ENCODE assay signal across 1 cellular context in the genomic region with DNA sequence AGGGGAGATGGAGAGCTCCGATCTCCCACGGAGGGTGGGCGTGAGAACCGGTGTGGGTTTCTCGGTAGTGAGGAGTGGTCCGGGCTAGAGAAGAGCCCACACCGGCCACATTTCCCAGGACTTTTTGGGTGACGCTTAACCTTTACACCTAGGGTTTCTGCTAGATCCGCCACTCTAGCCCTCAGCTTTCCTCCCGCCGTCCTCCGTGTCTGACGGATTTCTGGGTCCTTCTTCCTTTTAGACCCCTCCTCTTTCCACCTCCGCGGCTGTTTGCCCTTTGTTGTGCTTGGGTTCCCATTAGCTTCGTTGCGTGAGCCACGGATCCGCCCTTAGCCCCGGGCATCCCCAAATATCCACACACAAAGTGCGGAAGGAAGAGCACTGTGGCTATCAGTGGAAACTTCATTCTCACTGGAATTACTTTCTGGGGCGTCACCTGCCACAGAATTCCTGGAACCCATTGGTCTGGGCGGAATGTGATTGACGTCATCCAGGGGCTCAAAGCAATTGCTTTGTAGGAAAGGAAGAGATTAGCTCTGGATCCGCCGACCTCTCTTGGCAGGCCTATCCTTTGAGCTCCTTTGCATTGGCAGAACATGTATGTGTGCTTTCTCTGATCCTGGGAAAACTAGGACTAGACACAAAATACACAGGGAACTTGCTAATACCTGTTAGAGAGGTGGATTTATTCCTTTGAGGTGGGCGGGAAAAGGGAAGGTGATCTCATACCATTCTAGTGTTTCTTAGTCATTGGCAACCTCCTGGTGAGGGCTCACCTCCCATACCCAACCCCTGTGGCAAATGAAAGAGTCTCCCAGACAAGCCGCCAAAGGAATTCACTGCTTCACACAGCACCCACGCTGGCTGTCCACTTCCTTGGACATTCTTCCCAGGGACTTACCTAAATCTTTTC.
A peak's percentile ranks its signal among the peaks of the same experiment; 100 is the strongest.
TF ChIP-seq lines count a peak whose summit lies in the region.

No MANE protein-coding gene starts in this region.

TF ChIP-seq in HepG2, 621 proteins besides CTCF, POLR2A, EP300 and RAD21 (continued from another document and continues in another):
- TF ChIP-seq, protein P1, sequence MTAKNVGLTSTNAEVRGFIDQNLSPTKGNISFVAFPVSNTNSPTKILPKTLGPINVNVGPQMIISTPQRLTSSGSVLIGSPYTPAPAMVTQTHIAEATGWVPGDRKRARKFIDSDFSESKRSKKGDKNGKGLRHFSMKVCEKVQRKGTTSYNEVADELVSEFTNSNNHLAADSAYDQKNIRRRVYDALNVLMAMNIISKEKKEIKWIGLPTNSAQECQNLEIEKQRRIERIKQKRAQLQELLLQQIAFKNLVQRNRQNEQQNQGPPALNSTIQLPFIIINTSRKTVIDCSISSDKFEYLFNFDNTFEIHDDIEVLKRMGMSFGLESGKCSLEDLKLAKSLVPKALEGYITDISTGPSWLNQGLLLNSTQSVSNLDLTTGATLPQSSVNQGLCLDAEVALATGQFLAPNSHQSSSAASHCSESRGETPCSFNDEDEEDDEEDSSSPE (CRISPR knock-in tag; IDR thresholded peaks at IDR 0.05) = no peak
- no peak for TF ChIP-seq MAZ (IDR thresholded peaks at IDR 0.05; ENCODE audit: borderline replicate concordance, low read depth, low read length)
- TF ChIP-seq MAZ (CRISPR knock-in tag; IDR thresholded peaks at IDR 0.05; ENCODE audit: low read depth) = no peak
- TF ChIP-seq BCL6 (CRISPR knock-in tag; IDR thresholded peaks at IDR 0.05) = peak; percentile 14; the same call in 1 of the 2 replicates
- TF ChIP-seq, protein P2, sequence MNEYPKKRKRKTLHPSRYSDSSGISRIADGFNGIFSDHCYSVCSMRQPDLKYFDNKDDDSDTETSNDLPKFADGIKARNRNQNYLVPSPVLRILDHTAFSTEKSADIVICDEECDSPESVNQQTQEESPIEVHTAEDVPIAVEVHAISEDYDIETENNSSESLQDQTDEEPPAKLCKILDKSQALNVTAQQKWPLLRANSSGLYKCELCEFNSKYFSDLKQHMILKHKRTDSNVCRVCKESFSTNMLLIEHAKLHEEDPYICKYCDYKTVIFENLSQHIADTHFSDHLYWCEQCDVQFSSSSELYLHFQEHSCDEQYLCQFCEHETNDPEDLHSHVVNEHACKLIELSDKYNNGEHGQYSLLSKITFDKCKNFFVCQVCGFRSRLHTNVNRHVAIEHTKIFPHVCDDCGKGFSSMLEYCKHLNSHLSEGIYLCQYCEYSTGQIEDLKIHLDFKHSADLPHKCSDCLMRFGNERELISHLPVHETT (CRISPR knock-in tag; conservative IDR thresholded peaks at IDR 0.05) = 0 out of 2 replicates have a peak, but pooled peaks have one; percentile 5
- 0 out of 2 replicates have a peak, but pooled peaks have one; percentile 6 for TF ChIP-seq ZBTB20 (CRISPR knock-in tag; IDR thresholded peaks at IDR 0.05; ENCODE audit: borderline replicate concordance, low read depth)
- TF ChIP-seq ZNF761 (CRISPR knock-in tag; conservative IDR thresholded peaks at IDR 0.05) = no peak
- TF ChIP-seq, protein P3, sequence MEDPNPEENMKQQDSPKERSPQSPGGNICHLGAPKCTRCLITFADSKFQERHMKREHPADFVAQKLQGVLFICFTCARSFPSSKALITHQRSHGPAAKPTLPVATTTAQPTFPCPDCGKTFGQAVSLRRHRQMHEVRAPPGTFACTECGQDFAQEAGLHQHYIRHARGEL (CRISPR knock-in tag; IDR thresholded peaks at IDR 0.05) = no peak
- peak; percentile 51; the same call in 1 of the 2 replicates for TF ChIP-seq CREM (IDR thresholded peaks at IDR 0.05)
- TF ChIP-seq CREM (CRISPR knock-in tag; IDR thresholded peaks at IDR 0.05) = no peak
- TF ChIP-seq ZBTB7A (CRISPR knock-in tag; IDR thresholded peaks at IDR 0.05) = 0 out of 2 replicates have a peak, but pooled peaks have one; percentile 11
- 0 out of 2 replicates have a peak, but pooled peaks have one; percentile 5 for TF ChIP-seq ZNF616 (CRISPR knock-in tag; IDR thresholded peaks at IDR 0.05; ENCODE audit: low read depth)
- TF ChIP-seq FLYWCH1 (CRISPR knock-in tag; IDR thresholded peaks at IDR 0.05) = no peak
- TF ChIP-seq NFYB (CRISPR knock-in tag; IDR thresholded peaks at IDR 0.05) = peak; percentile 32; the same call in 1 of the 2 replicates
- TF ChIP-seq ZNF34 (CRISPR knock-in tag; IDR thresholded peaks at IDR 0.05; ENCODE audit: borderline replicate concordance) = peak; percentile 13; the same call in 1 of the 2 replicates
- TF ChIP-seq, protein P4, sequence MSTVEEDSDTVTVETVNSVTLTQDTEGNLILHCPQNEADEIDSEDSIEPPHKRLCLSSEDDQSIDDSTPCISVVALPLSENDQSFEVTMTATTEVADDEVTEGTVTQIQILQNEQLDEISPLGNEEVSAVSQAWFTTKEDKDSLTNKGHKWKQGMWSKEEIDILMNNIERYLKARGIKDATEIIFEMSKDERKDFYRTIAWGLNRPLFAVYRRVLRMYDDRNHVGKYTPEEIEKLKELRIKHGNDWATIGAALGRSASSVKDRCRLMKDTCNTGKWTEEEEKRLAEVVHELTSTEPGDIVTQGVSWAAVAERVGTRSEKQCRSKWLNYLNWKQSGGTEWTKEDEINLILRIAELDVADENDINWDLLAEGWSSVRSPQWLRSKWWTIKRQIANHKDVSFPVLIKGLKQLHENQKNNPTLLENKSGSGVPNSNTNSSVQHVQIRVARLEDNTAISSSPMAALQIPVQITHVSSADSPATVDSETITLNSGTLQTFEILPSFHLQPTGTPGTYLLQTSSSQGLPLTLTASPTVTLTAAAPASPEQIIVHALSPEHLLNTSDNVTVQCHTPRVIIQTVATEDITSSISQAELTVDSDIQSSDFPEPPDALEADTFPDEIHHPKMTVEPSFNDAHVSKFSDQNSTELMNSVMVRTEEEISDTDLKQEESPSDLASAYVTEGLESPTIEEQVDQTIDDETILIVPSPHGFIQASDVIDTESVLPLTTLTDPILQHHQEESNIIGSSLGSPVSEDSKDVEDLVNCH (CRISPR knock-in tag; IDR thresholded peaks at IDR 0.05) = no peak
- TF ChIP-seq, protein P5, sequence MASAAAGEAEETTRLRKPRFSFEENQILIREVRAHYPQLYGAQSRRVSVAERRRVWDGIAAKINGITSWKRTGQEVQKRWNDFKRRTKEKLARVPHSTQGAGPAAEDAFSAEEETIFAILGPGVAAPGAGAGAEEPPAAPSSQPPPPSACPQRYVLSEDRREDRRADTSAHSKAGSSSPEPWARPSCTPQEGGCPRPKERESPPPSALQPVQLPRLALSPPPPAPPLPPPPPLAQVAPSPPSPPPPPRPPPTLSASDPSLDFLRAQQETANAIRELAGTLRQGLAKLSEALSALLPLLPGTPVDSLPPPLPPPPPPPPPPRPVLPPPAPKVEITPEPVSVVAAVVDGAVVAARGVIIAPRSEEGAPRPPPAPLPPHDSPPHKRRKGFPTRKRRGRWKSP (CRISPR knock-in tag; IDR thresholded peaks at IDR 0.05) = 0 out of 2 replicates have a peak, but pooled peaks have one; percentile 37
- peak; percentile 41; the same call in 1 of the 2 replicates for TF ChIP-seq PHF21A (CRISPR knock-in tag; IDR thresholded peaks at IDR 0.05)
- peak; percentile 18; the same call in 1 of the 2 replicates for TF ChIP-seq SMAD3 (CRISPR knock-in tag; IDR thresholded peaks at IDR 0.05)
- TF ChIP-seq EHMT2 (IDR thresholded peaks at IDR 0.05; ENCODE audit: borderline replicate concordance, low read depth, low read length) = no peak
- no peak for TF ChIP-seq IKZF4 (CRISPR knock-in tag; IDR thresholded peaks at IDR 0.05; ENCODE audit: borderline replicate concordance, low read depth, not compliant biosample characterization)
- no peak for TF ChIP-seq CBX2 (IDR thresholded peaks at IDR 0.05; ENCODE audit: low read depth, low read length)
- TF ChIP-seq CBX2 (CRISPR knock-in tag; IDR thresholded peaks at IDR 0.05; ENCODE audit: low read depth) = no peak
- TF ChIP-seq DR1 (CRISPR knock-in tag; IDR thresholded peaks at IDR 0.05) = no peak
- TF ChIP-seq ZNF143 (CRISPR knock-in tag; IDR thresholded peaks at IDR 0.05) = no peak
- peak; percentile 18; the same call in 1 of the 2 replicates for TF ChIP-seq YEATS4 (CRISPR knock-in tag; IDR thresholded peaks at IDR 0.05; ENCODE audit: borderline replicate concordance)
- TF ChIP-seq TGIF2 (CRISPR knock-in tag; IDR thresholded peaks at IDR 0.05) = peak; percentile 66; the same call in 1 of the 2 replicates
- TF ChIP-seq, protein P6, sequence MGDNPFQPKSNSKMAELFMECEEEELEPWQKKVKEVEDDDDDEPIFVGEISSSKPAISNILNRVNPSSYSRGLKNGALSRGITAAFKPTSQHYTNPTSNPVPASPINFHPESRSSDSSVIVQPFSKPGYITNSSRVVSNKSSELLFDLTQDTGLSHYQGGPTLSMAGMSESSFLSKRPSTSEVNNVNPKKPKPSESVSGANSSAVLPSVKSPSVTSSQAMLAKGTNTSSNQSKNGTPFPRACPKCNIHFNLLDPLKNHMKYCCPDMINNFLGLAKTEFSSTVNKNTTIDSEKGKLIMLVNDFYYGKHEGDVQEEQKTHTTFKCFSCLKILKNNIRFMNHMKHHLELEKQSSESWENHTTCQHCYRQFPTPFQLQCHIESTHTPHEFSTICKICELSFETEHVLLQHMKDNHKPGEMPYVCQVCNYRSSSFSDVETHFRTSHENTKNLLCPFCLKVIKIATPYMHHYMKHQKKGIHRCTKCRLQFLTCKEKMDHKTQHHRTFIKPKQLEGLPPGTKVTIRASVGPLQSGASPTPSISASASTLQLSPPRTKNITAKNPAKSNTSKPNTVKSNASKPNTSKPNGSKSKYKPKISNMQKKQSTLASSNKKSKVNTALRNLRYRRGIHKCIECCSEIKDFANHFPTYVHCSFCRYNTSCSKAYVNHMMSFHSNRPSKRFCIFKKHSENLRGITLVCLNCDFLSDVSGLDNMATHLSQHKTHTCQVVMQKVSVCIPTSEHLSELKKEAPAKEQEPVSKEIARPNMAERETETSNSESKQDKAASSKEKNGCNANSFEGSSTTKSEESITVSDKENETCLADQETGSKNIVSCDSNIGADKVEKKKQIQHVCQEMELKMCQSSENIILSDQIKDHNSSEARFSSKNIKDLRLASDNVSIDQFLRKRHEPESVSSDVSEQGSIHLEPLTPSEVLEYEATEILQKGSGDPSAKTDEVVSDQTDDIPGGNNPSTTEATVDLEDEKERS (CRISPR knock-in tag; IDR thresholded peaks at IDR 0.05) = 0 out of 2 replicates have a peak, but pooled peaks have one; percentile 36
- no peak for TF ChIP-seq ZNF780A (CRISPR knock-in tag; IDR thresholded peaks at IDR 0.05)
- TF ChIP-seq ZIK1 (CRISPR knock-in tag; IDR thresholded peaks at IDR 0.05; ENCODE audit: borderline replicate concordance, low read depth) = 0 out of 2 replicates have a peak, but pooled peaks have one; percentile 8
- TF ChIP-seq TSC22D2 (CRISPR knock-in tag; IDR thresholded peaks at IDR 0.05; ENCODE audit: borderline replicate concordance) = no peak
- TF ChIP-seq, protein P7, sequence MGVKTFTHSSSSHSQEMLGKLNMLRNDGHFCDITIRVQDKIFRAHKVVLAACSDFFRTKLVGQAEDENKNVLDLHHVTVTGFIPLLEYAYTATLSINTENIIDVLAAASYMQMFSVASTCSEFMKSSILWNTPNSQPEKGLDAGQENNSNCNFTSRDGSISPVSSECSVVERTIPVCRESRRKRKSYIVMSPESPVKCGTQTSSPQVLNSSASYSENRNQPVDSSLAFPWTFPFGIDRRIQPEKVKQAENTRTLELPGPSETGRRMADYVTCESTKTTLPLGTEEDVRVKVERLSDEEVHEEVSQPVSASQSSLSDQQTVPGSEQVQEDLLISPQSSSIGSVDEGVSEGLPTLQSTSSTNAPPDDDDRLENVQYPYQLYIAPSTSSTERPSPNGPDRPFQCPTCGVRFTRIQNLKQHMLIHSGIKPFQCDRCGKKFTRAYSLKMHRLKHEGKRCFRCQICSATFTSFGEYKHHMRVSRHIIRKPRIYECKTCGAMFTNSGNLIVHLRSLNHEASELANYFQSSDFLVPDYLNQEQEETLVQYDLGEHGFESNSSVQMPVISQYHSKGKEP (CRISPR knock-in tag; IDR thresholded peaks at IDR 0.05) = no peak
- TF ChIP-seq ZNF792 (CRISPR knock-in tag; IDR thresholded peaks at IDR 0.05) = 0 out of 2 replicates have a peak, but pooled peaks have one; percentile 1
- TF ChIP-seq ZNF891 (CRISPR knock-in tag; IDR thresholded peaks at IDR 0.05) = peak; percentile 54; the same call in 1 of the 2 replicates
- 0 out of 2 replicates have a peak, but pooled peaks have one; percentile 11 for TF ChIP-seq ZNF431 (CRISPR knock-in tag; IDR thresholded peaks at IDR 0.05; ENCODE audit: borderline replicate concordance, low read depth)
- peak; percentile 39; the same call in 1 of the 2 replicates for TF ChIP-seq NFYC (CRISPR knock-in tag; IDR thresholded peaks at IDR 0.05)
- TF ChIP-seq ZNF850 (CRISPR knock-in tag; conservative IDR thresholded peaks at IDR 0.05) = no peak
- TF ChIP-seq HMG20B (CRISPR knock-in tag; conservative IDR thresholded peaks at IDR 0.05) = 0 out of 2 replicates have a peak, but pooled peaks have one; percentile 26
- TF ChIP-seq, protein P8, sequence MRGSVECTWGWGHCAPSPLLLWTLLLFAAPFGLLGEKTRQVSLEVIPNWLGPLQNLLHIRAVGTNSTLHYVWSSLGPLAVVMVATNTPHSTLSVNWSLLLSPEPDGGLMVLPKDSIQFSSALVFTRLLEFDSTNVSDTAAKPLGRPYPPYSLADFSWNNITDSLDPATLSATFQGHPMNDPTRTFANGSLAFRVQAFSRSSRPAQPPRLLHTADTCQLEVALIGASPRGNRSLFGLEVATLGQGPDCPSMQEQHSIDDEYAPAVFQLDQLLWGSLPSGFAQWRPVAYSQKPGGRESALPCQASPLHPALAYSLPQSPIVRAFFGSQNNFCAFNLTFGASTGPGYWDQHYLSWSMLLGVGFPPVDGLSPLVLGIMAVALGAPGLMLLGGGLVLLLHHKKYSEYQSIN (CRISPR knock-in tag; IDR thresholded peaks at IDR 0.05; ENCODE audit: borderline replicate concordance) = no peak
- no peak for TF ChIP-seq LCORL (IDR thresholded peaks at IDR 0.05)
- 0 out of 2 replicates have a peak, but pooled peaks have one; percentile 9 for TF ChIP-seq LCORL (CRISPR knock-in tag; IDR thresholded peaks at IDR 0.05)
- no peak for TF ChIP-seq ZNF724P (CRISPR knock-in tag; IDR thresholded peaks at IDR 0.05; ENCODE audit: borderline replicate concordance)
- TF ChIP-seq ZNF577 (CRISPR knock-in tag; IDR thresholded peaks at IDR 0.05; ENCODE audit: borderline replicate concordance, low read depth) = no peak
- TF ChIP-seq IRX3 (CRISPR knock-in tag; IDR thresholded peaks at IDR 0.05; ENCODE audit: borderline replicate concordance, low read depth) = 0 out of 2 replicates have a peak, but pooled peaks have one; percentile 18
- TF ChIP-seq GABPA (IDR thresholded peaks at IDR 0.05; ENCODE audit: low read depth, low read length) = no peak; the same call in 1 of the 2 replicates
- TF ChIP-seq GABPA (CRISPR knock-in tag; IDR thresholded peaks at IDR 0.05; ENCODE audit: low read depth) = 0 out of 2 replicates have a peak, but pooled peaks have one; percentile 27
- TF ChIP-seq ZBTB21 (CRISPR knock-in tag; IDR thresholded peaks at IDR 0.05) = peak; percentile 67; the same call in 1 of the 2 replicates
- TF ChIP-seq SIX1 (CRISPR knock-in tag; IDR thresholded peaks at IDR 0.05; ENCODE audit: borderline replicate concordance) = no peak
- peak; percentile 31; the same call in 1 of the 2 replicates for TF ChIP-seq FOSL2 (CRISPR knock-in tag; IDR thresholded peaks at IDR 0.05)
- TF ChIP-seq, protein P9, sequence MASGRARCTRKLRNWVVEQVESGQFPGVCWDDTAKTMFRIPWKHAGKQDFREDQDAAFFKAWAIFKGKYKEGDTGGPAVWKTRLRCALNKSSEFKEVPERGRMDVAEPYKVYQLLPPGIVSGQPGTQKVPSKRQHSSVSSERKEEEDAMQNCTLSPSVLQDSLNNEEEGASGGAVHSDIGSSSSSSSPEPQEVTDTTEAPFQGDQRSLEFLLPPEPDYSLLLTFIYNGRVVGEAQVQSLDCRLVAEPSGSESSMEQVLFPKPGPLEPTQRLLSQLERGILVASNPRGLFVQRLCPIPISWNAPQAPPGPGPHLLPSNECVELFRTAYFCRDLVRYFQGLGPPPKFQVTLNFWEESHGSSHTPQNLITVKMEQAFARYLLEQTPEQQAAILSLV (CRISPR knock-in tag; IDR thresholded peaks at IDR 0.05; ENCODE audit: borderline replicate concordance) = 0 out of 2 replicates have a peak, but pooled peaks have one; percentile 25
- TF ChIP-seq KDM4B (CRISPR knock-in tag; IDR thresholded peaks at IDR 0.05) = no peak
- TF ChIP-seq ZNF619 (CRISPR knock-in tag; IDR thresholded peaks at IDR 0.05) = no peak
